11 cellular contexts compared by ENCODE assay signal in genomic region chr16:48194828-48195566, GRCh38. TPM values are rescaled to one million over a fixed set of nuclear protein-coding genes. Genes with fewer than 3 reads are reported as not detected.
DNase-seq lines count a peak whose midpoint lies in the region; TF ChIP-seq lines count a peak whose summit lies in the region.
"Had no signal": no experiment of that assay in that cellular context is flagged by ENCODE, and none has a peak within 500 bp of the region (broad histone marks: within the 10 kb centered on the region; RNA-seq: fewer than 3 reads in every experiment).

No MANE protein-coding gene starts in this region.

- intact Hi-C loops in stomach (cut with DNase I; ENCODE audit: low total_unique reads), result no loop called here

- no peak for TF ChIP-seq POLR2A in stomach (IDR thresholded peaks at IDR 0.05)

- H3K9me3 ChIP-seq in fibroblast of lung (ENCODE audit: control insufficient read depth, insufficient read depth, low read depth, low read length) (no peaks in the 10 kb centered on the region), stomach (no peaks in the 10 kb centered on the region)
- H3K9me3 ChIP-seq: testis had no signal

- H3K4me1 ChIP-seq in fibroblast of lung (ENCODE audit: control insufficient read depth, extremely low read depth, insufficient read depth, low read length) (no peaks in the 10 kb centered on the region), stomach (no peaks in the 10 kb centered on the region)
- H3K4me1 ChIP-seq: testis had no signal

- no peak for TF ChIP-seq EP300 in Ishikawa (IDR thresholded peaks at IDR 0.05; ENCODE audit: borderline replicate concordance)
- no peak for TF ChIP-seq EP300 in stomach (IDR thresholded peaks at IDR 0.05)

- no peaks in the 10 kb centered on the region for H3K27me3 ChIP-seq in fibroblast of lung (ENCODE audit: control insufficient read depth, insufficient read depth, low read length)
- no peaks in the 10 kb centered on the region for H3K27me3 ChIP-seq in stomach
- H3K27me3 ChIP-seq: testis had no signal

- H4K20me1 ChIP-seq in fibroblast of lung (ENCODE audit: control insufficient read depth, extremely low read depth, insufficient read depth, low read length), result no peaks in the 10 kb centered on the region

- H3K4me3 ChIP-seq in fibroblast of lung (replicated peaks in 1 of 4; ENCODE audit: control extremely low read depth in 1 of 4, insufficient read depth in 1 of 4, low read depth in 3 of 4, low read length in 4 of 4), result no peak overlapping the region
- no peak overlapping the region for H3K4me3 ChIP-seq in stomach
- H3K4me3 ChIP-seq: testis had no signal

- H3K4me2 ChIP-seq in fibroblast of lung (ENCODE audit: extremely low read depth, insufficient read depth, low read length), result no peak overlapping the region

- no peak for TF ChIP-seq RAD21 in Ishikawa (IDR thresholded peaks at IDR 0.05; ENCODE audit: low read depth)

- H3K79me2 ChIP-seq in fibroblast of lung (ENCODE audit: control insufficient read depth, insufficient read depth, low read length), result no peaks in the 10 kb centered on the region

- no peak for TF ChIP-seq CTCF in fibroblast of lung (conservative IDR thresholded peaks at IDR 0.05 in 1 of 2, IDR thresholded peaks at IDR 0.05 in 1 of 2; ENCODE audit: low read depth in 1 of 2, low read length in 2 of 2)
- TF ChIP-seq CTCF in stomach (IDR thresholded peaks at IDR 0.05), result no peak

- DNase-seq in NCI-H69 (lab: John Stamatoyannopoulos, UW), result peak; percentile 85
- peak; percentile 35 to 61 for DNase-seq in fibroblast of lung (ENCODE audit: low read depth in 2 of 2)
- DNase-seq in stomach, result peak; percentile 35
- no peak for DNase-seq in activated CD4-positive, alpha-beta T cell treated with anti-CD3 and anti-CD28 coated beads, Interleukin-2, amount 50 U/mL, for 48 hours
- DNase-seq in NK-92 treated with Interleukin-12 subunit alpha and Interleukin-12 subunit beta, amount 100 ng/mL, for 24 hours (lab: John Stamatoyannopoulos, UW), result no peak
- no peak for DNase-seq in activated CD4-positive, CD25-positive, alpha-beta regulatory T cell (lab: John Stamatoyannopoulos, UW)
- DNase-seq: activated gamma-delta T cell; NCI-H2227 treated with DMSO at 0.1 percent for 48 hours; stimulated activated CD4-positive, alpha-beta T cell treated with anti-CD3 and anti-CD28 coated beads, Interleukin-1b, Interleukin-23, amount 100 ng/mL, for 48 hours; testis had no signal

- H3K27ac ChIP-seq in fibroblast of lung (ENCODE audit: insufficient read depth, low read length), result no peak overlapping the region
- no peak overlapping the region for H3K27ac ChIP-seq in stomach
- H3K27ac ChIP-seq: testis had no signal

- no peak overlapping the region for H2AFZ ChIP-seq in fibroblast of lung (ENCODE audit: low read length)

- WGBS in stomach, 5 donors, result 22 to 35% (median 24%) methylated on average over 5 of the region's 5 CpGs

- H3K36me3 ChIP-seq in fibroblast of lung (ENCODE audit: control insufficient read depth, insufficient read depth, low read length) (no peaks in the 10 kb centered on the region), stomach (no peaks in the 10 kb centered on the region)

- no peak overlapping the region for H3K9ac ChIP-seq in fibroblast of lung (ENCODE audit: insufficient read depth, low read length)

TF ChIP-seq in Ishikawa, 13 proteins besides CTCF, POLR2A, EP300 and RAD21:
- TF ChIP-seq TCF12 (IDR thresholded peaks at IDR 0.05; ENCODE audit: low read depth) (no peak), ZBTB7A (IDR thresholded peaks at IDR 0.05; ENCODE audit: low read depth) (no peak), FOXM1 (IDR thresholded peaks at IDR 0.05; ENCODE audit: borderline replicate concordance, low read depth) (no peak), TEAD4 (IDR thresholded peaks at IDR 0.05) (no peak), NFIC (IDR thresholded peaks at IDR 0.05) (peak; percentile 65), CREB1 (IDR thresholded peaks at IDR 0.05; ENCODE audit: low read depth) (no peak), CEBPB (IDR thresholded peaks at IDR 0.05) (0 out of 2 replicates have a peak, but pooled peaks have one; percentile 13), USF1 (IDR thresholded peaks at IDR 0.05) (no peak), REST (IDR thresholded peaks at IDR 0.05; ENCODE audit: low read depth) (no peak)

RNA-seq across cellular contexts. Expression of gene ABCC12, which starts 39.2 kb away (rescaled TPM):
- total RNA-seq in fibroblast of lung, result not detected in 2 replicates
- not detected in 2 replicates for polyA plus RNA-seq in fibroblast of lung
- polyA plus RNA-seq in fibroblast of lung (2012), result not detected in 2 replicates
- polyA minus RNA-seq in fibroblast of lung (ENCODE audit: low replicate concordance), result not detected in 2 replicates
- total RNA-seq in stomach, result under 1 TPM in 1 of 5 donors, not detected in 4; 0.18 TPM
- under 1 TPM in 1 of 3 donors, not detected in 2; 0.13 TPM for polyA plus RNA-seq in stomach

RNA-seq across cellular contexts. Expression of gene LONP2, which starts 49.1 kb away (rescaled TPM):
- total RNA-seq in fibroblast of lung (50.3 and 60.8 TPM in 2 replicates), stomach (100 to 1,000 TPM in 1 of 5 donors, 10 to 100 TPM in 4; 24.6 to 140 (median 37.3) TPM)
- polyA plus RNA-seq in fibroblast of lung (38.4 and 44.0 TPM in 2 replicates), stomach (10 to 100 TPM; 13.0 to 23.0 (median 13.9) TPM)
- 33.0 and 33.1 TPM in 2 replicates for polyA plus RNA-seq in fibroblast of lung (2012)
- polyA minus RNA-seq in fibroblast of lung (ENCODE audit: low replicate concordance), result 31.7 and 36.8 TPM in 2 replicates

RNA-seq across cellular contexts. Expression of gene ABCC11, which starts 52.3 kb away (rescaled TPM):
- total RNA-seq in fibroblast of lung (under 0.01 and 0.17 TPM in 2 replicates), stomach (under 1 TPM in 1 of 5 donors, not detected in 4; 0.73 TPM)
- polyA plus RNA-seq in fibroblast of lung (0.20 and 0.25 TPM in 2 replicates), stomach (under 1 TPM in 1 of 3 donors, not detected in 2; 0.03 TPM)
- polyA plus RNA-seq in fibroblast of lung (2012), result 0.15 and 0.17 TPM in 2 replicates
- 0.08 and 1.4 TPM in 2 replicates for polyA minus RNA-seq in fibroblast of lung (ENCODE audit: low replicate concordance)

Comparison
In these comparisons a context has a peak if more than half of its experiments do, and no peak if none do; other contexts are left out.
1. DNase-seq: peak in NCI-H69 (single experiment), fibroblast of lung (2 of 2) and stomach (single experiment); none in activated CD4-positive, alpha-beta T cell treated with anti-CD3 and anti-CD28 coated beads, Interleukin-2, amount 50 U/mL, for 48 hours (0 of 2), NK-92 treated with Interleukin-12 subunit alpha and Interleukin-12 subunit beta, amount 100 ng/mL, for 24 hours (single experiment) and activated CD4-positive, CD25-positive, alpha-beta regulatory T cell (0 of 4).